In the genomic region with DNA sequence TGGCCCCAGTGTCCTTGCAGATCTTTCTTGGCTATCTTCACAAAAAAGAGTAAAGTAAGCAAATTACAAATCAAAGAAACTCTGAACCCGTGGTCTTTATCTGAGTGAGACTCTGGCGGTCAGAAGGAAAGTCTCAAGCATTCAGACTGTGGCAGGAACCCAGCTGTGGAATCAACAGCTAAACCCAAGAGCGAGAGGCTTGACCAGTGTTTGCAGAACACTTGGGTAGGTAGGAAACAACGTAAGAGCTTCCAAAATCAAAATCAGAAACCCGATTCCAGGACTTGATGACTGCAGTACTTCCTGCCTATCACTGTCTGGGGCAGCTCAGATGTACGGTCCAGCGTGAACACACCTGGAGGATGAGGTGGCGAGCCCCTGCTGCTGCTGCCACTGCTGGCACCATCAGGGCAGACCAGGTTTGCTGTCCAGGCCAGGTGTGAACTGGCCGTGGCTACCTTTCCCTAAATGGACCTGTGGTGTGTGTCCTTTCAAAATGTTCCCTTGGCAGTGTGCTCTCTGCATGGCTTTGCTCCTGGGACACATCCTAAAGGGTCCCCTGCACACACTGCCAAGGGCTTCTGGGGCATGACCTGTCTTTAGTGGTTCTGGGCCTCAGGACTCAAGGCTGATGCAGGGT, we compare ENCODE assay signal across 20 cellular contexts. TPM values are rescaled to one million over a fixed set of nuclear protein-coding genes. Genes with fewer than 3 reads are reported as not detected.
DNase-seq lines count a peak whose midpoint lies in the region; ATAC-seq, FAIRE-seq and TF ChIP-seq lines count a peak whose summit lies in the region.
"Had no signal": no experiment of that assay in that cellular context is flagged by ENCODE, and none has a peak within 500 bp of the region (broad histone marks: within the 10 kb centered on the region; RNA-seq: fewer than 3 reads in every experiment).

No MANE protein-coding gene starts in this region.

- intact Hi-C loops in kidney (cut with DNase I) (no loop called here), posterior vena cava (cut with DNase I) (no loop called here)

- H3K4me3 ChIP-seq in kidney (ENCODE audit: low read length in 2 of 2) (no peak overlapping the region), upper lobe of left lung (no peak overlapping the region)
- H3K4me3 ChIP-seq: GM23248 had no signal

- H3K36me3 ChIP-seq in kidney (ENCODE audit: control insufficient read depth in 1 of 2, insufficient read depth in 2 of 2, low read length in 2 of 2) (no peaks in the 10 kb centered on the region), upper lobe of left lung (no peaks in the 10 kb centered on the region)

- no peaks in the 10 kb centered on the region for H3K27me3 ChIP-seq in upper lobe of left lung

- no peaks in the 10 kb centered on the region for H3K4me1 ChIP-seq in kidney (ENCODE audit: control insufficient read depth in 1 of 2, insufficient read depth in 1 of 2, low read depth in 1 of 2, low read length in 2 of 2)
- H3K4me1 ChIP-seq in upper lobe of left lung = no peaks in the 10 kb centered on the region

- TF ChIP-seq POLR2A in upper lobe of left lung (IDR thresholded peaks at IDR 0.05) = no peak

- WGBS in upper lobe of left lung, 2 donors = 53 to 70% methylated on average over 5 to 9 of the region's 9 CpGs

- H3K9me3 ChIP-seq in kidney (ENCODE audit: control insufficient read depth in 1 of 2, low read length in 2 of 2) (no peaks in the 10 kb centered on the region), upper lobe of left lung (peaks cover 0 to 3% (median 0%) of the 10 kb centered on the region in 4 donors)

- FAIRE-seq in kidney (lab: Jason Lieb, UNC) = no peak
- FAIRE-seq: G401.6, GM12892, H1 had no signal

- H3K27ac ChIP-seq in kidney (ENCODE audit: low read depth in 2 of 2, low read length in 2 of 2) (no peak overlapping the region), upper lobe of left lung (no peak overlapping the region)
- H3K27ac ChIP-seq: GM23248 had no signal

- ATAC-seq in upper lobe of left lung (ENCODE audit: low FRiP score in 2 of 2) (peak; percentile 12 to 26), omental fat pad (ENCODE audit: low FRiP score) (no peak)

- no peak overlapping the region for H3K9ac ChIP-seq in kidney (ENCODE audit: low read length in 2 of 2)
- H3K9ac ChIP-seq: GM23248 had no signal

- TF ChIP-seq CTCF in kidney (IDR thresholded peaks at IDR 0.05; ENCODE audit: borderline replicate concordance, extremely low read depth, insufficient read depth) (no peak), upper lobe of left lung (IDR thresholded peaks at IDR 0.05) (no peak), omental fat pad (IDR thresholded peaks at IDR 0.05) (no peak)

- TF ChIP-seq EP300 in upper lobe of left lung (IDR thresholded peaks at IDR 0.05) = no peak

- DNase-seq in kidney (peak; percentile 34), posterior vena cava (ENCODE audit: low spot score) (peak; percentile 66), upper lobe of left lung (no peak), HK-2 (ENCODE audit: unreplicated experiment) (no peak), OCI-M2 (lab: John Stamatoyannopoulos, UW; ENCODE audit: unreplicated experiment) (no peak), omental fat pad (ENCODE audit: low spot score) (no peak)
- DNase-seq: C1 segment of cervical spinal cord; Calu3; CD4-positive, alpha-beta memory T cell; COR-L47; DMS153; DND-41; GM23248; H7; HCEC 1CT had no signal

RNA-seq across cellular contexts. Expression of a gene that starts 9.5 kb away (rescaled TPM):
- total RNA-seq in kidney (not detected), posterior vena cava (not detected), upper lobe of left lung (not detected), omental fat pad (not detected)
- not detected for polyA plus RNA-seq in kidney (ENCODE audit: insufficient read depth, low read depth, low replicate concordance)
- total RNA-seq: A673; Calu3; CD4-positive, alpha-beta memory T cell; GM23248; H1; H7 had no signal
- polyA plus RNA-seq: BJ; CD4-positive, alpha-beta memory T cell; GM23248; H1 had no signal

Comparison
In these comparisons a context has a peak if more than half of its experiments do, and no peak if none do; other contexts are left out.
1. DNase-seq: peak in kidney (single experiment) and posterior vena cava (single experiment); none in upper lobe of left lung (0 of 2), HK-2 (single experiment), OCI-M2 (single experiment) and omental fat pad (single experiment).